8 cellular contexts compared by ENCODE assay signal in the genomic region with DNA sequence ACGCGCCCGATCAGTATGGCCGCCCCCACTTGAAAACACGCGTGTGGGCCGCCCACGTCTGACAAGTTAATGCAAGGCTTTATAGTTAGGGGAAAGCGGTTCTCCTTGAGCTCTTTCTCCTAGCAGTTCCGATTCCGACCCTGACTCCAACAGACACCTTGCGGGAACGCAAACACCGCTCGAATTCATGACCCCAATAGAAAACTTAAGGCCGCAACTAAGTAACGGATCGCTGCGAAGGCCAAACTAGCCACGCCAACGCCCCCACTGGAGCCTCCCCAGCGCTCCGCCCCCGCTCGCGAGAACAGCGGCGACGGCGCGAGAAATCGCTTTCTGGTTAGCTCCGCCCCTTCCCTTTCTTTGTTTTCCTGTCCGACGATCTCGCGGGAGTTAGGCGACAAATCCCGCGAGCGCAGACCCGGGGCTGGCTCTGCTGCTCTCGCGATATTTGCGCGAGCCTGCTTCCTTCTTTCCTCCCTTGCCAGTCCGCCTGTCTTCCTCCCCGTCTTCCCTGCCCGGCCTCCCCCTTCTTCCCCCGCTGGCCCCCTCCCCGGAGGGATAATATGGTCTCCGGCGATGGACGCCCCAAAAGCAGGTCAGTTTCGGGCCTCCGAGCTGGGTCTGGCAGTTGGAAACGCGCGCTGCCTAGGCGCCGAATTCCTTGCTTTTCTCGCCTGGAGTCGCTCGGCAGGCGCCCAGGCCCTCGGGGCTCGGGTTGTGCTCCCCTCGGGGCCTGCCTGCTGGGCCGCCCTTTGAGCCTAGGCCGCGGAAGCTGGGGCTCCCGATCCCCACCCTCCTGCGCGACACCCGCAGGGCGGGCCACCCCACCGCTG. TPM values are rescaled to one million over a fixed set of nuclear protein-coding genes. Genes with fewer than 3 reads are reported as not detected.
DNase-seq lines count a peak whose midpoint lies in the region; ATAC-seq and TF ChIP-seq lines count a peak whose summit lies in the region.

A gene with protein sequence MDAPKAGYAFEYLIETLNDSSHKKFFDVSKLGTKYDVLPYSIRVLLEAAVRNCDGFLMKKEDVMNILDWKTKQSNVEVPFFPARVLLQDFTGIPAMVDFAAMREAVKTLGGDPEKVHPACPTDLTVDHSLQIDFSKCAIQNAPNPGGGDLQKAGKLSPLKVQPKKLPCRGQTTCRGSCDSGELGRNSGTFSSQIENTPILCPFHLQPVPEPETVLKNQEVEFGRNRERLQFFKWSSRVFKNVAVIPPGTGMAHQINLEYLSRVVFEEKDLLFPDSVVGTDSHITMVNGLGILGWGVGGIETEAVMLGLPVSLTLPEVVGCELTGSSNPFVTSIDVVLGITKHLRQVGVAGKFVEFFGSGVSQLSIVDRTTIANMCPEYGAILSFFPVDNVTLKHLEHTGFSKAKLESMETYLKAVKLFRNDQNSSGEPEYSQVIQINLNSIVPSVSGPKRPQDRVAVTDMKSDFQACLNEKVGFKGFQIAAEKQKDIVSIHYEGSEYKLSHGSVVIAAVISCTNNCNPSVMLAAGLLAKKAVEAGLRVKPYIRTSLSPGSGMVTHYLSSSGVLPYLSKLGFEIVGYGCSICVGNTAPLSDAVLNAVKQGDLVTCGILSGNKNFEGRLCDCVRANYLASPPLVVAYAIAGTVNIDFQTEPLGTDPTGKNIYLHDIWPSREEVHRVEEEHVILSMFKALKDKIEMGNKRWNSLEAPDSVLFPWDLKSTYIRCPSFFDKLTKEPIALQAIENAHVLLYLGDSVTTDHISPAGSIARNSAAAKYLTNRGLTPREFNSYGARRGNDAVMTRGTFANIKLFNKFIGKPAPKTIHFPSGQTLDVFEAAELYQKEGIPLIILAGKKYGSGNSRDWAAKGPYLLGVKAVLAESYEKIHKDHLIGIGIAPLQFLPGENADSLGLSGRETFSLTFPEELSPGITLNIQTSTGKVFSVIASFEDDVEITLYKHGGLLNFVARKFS (plus strand): TSS at position 455 of the 833 bp plus-strand sequence. CDS start 122 bp downstream, at position 577.

- peaks cover 9% of the 10 kb centered on the region for H3K4me1 ChIP-seq in BE2C
- H3K4me1 ChIP-seq in colonic mucosa, result peaks cover 11% of the 10 kb centered on the region

- peak within 1 kb of the TSS; percentile 91 for H3K4me3 Mint-ChIP-seq in activated CD4-positive, alpha-beta T cell treated with anti-CD3 and anti-CD28 coated beads, Interleukin-2, amount 10 ng/mL, durations not matched to agents 24 days and 14 days

- H3K9me3 ChIP-seq in BE2C (no peaks in the 10 kb centered on the region), colonic mucosa (no peaks in the 10 kb centered on the region)

- peaks cover 22% of the 10 kb centered on the region for H3K36me3 ChIP-seq in BE2C
- H3K36me3 ChIP-seq in colonic mucosa, result peaks cover 9% of the 10 kb centered on the region

- no peaks in the 10 kb centered on the region for H3K27me3 Mint-ChIP-seq in activated CD4-positive, alpha-beta T cell treated with anti-CD3 and anti-CD28 coated beads, Interleukin-2, amount 10 ng/mL, durations not matched to agents 24 days and 14 days

- H3K4me1 Mint-ChIP-seq in activated CD4-positive, alpha-beta T cell treated with anti-CD3 and anti-CD28 coated beads, Interleukin-2, amount 10 ng/mL, durations not matched to agents 24 days and 14 days, result peaks cover 35% of the 10 kb centered on the region

- peak within 1 kb of the TSS; percentile 94 to 99 for H3K9ac ChIP-seq in colonic mucosa (ENCODE audit: low read depth in 2 of 2, low read length in 2 of 2)

- H3K27ac ChIP-seq in colonic mucosa, result peak within 1 kb of the TSS; percentile 93

- intact Hi-C loops in activated CD4-positive, alpha-beta T cell treated with anti-CD3 and anti-CD28 coated beads, Interleukin-2, amount 10 ng/mL, durations not matched to agents 24 days and 14 days (cut with micrococcal nuclease), result loop anchor here (1.0 to 10.0 kb wide), 4 partner anchors 102 to 437 kb away; a partner anchor contains a TSS
- intact Hi-C loops in colonic mucosa (cut with DNase I), result no loop called here

- peak within 1 kb of the TSS; percentile 87 for H3K4me3 ChIP-seq in BE2C (ENCODE audit: low read depth, low read length)
- H3K4me3 ChIP-seq in colonic mucosa, result peak within 1 kb of the TSS; percentile 98

- H3K36me3 Mint-ChIP-seq in activated CD4-positive, alpha-beta T cell treated with anti-CD3 and anti-CD28 coated beads, Interleukin-2, amount 10 ng/mL, durations not matched to agents 24 days and 14 days (ENCODE audit: low read depth), result peaks cover 23% of the 10 kb centered on the region

- peak; percentile 98 for DNase-seq in BE2C
- peak; percentile 96 for DNase-seq in NCI-H526 treated with DMSO at 0.1 percent for 48 hours (lab: John Stamatoyannopoulos, UW)
- peak; percentile 100 for DNase-seq in activated CD4-positive, alpha-beta T cell treated with anti-CD3 and anti-CD28 coated beads, Interleukin-2, amount 10 ng/mL, durations not matched to agents 24 days and 14 days
- peak; percentile 98 for DNase-seq in colonic mucosa
- DNase-seq in kidney tubule cell (ENCODE audit: low spot score), result peak; percentile 98
- peak; percentile 92 to 95 (median 94) for DNase-seq in stimulated activated CD4-positive, alpha-beta T cell treated with anti-CD3 and anti-CD28 coated beads, Interleukin-1b, Interleukin-23, amount 100 ng/mL, for 24 hours (ENCODE audit: low read depth in 4 of 4, low spot score in 1 of 4)

- H3K27ac Mint-ChIP-seq in activated CD4-positive, alpha-beta T cell treated with anti-CD3 and anti-CD28 coated beads, Interleukin-2, amount 10 ng/mL, durations not matched to agents 24 days and 14 days, result peak within 1 kb of the TSS; percentile 97

- no peaks in the 10 kb centered on the region for H3K27me3 ChIP-seq in BE2C
- no peaks in the 10 kb centered on the region for H3K27me3 ChIP-seq in colonic mucosa

- TF ChIP-seq CTCF in BE2C (IDR thresholded peaks at IDR 0.05; ENCODE audit: low read depth, low read length), result no peak
- TF ChIP-seq CTCF in colonic mucosa (IDR thresholded peaks at IDR 0.05), result no peak

- ATAC-seq in GM19324 (IDR thresholded peaks at IDR 0.05; ENCODE audit: low FRiP score, unreplicated experiment) (peak; percentile 88), HG03469 (IDR thresholded peaks at IDR 0.05; ENCODE audit: unreplicated experiment) (peak; percentile 74)

- no peaks in the 10 kb centered on the region for H3K9me3 Mint-ChIP-seq in activated CD4-positive, alpha-beta T cell treated with anti-CD3 and anti-CD28 coated beads, Interleukin-2, amount 10 ng/mL, durations not matched to agents 24 days and 14 days

RNA-seq across cellular contexts. Expression of the gene that starts here (rescaled TPM):
- polyA plus RNA-seq in BE2C (2012; ENCODE audit: insufficient read depth, insufficient read length, low read depth), result 26.8 TPM
- 89.1 and 89.4 TPM in 2 replicates for total RNA-seq in activated CD4-positive, alpha-beta T cell treated with anti-CD3 and anti-CD28 coated beads, Interleukin-2, amount 10 ng/mL, durations not matched to agents 24 days and 14 days
- 10 to 100 TPM; 52.4 to 59.9 TPM for total RNA-seq in colonic mucosa

Comparison
In these comparisons a context has a peak if more than half of its experiments do, and no peak if none do; other contexts are left out.
1. Peak in every context shown above with its lines: DNase-seq, ATAC-seq, H3K4me3 ChIP-seq and H3K27ac ChIP-seq.